Comparison of ENCODE assay signal across 1 cellular context in the genomic region with DNA sequence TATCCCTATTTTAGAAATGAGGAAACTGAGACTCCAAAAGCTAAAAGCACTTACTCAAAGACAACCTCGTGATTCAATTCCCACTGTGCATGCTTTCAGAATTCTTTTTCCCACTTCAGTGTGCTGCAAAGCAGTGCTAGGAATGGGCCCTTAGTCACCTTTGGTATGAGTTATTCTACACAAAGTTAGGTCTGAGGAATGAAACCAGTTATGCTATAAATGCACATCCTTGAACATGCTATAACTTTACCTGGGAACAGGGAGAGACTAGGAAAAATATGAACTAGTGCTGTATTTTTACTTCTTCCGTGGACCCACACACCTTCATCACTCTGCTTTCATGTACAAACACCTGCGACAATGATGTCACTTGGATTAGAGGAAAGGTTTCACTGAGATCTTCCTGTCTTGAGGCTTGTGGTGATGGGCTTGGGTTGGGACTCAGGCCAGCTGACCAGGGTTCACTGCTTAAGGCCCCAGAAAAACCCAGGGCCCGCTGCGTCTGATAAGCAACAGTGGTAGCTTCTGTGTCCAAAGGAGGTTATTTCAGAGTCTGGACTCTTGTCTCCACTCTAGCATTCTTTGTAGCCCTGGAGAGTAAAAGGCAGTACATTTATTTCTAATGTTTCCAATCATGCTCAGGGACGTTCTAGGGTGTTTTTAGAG.
TF ChIP-seq lines count a peak whose summit lies in the region.

No MANE protein-coding gene starts in this region.

TF ChIP-seq in H1, 55 proteins besides CTCF, POLR2A, EP300 and RAD21 (continued from another document):
- TF ChIP-seq, protein P1, sequence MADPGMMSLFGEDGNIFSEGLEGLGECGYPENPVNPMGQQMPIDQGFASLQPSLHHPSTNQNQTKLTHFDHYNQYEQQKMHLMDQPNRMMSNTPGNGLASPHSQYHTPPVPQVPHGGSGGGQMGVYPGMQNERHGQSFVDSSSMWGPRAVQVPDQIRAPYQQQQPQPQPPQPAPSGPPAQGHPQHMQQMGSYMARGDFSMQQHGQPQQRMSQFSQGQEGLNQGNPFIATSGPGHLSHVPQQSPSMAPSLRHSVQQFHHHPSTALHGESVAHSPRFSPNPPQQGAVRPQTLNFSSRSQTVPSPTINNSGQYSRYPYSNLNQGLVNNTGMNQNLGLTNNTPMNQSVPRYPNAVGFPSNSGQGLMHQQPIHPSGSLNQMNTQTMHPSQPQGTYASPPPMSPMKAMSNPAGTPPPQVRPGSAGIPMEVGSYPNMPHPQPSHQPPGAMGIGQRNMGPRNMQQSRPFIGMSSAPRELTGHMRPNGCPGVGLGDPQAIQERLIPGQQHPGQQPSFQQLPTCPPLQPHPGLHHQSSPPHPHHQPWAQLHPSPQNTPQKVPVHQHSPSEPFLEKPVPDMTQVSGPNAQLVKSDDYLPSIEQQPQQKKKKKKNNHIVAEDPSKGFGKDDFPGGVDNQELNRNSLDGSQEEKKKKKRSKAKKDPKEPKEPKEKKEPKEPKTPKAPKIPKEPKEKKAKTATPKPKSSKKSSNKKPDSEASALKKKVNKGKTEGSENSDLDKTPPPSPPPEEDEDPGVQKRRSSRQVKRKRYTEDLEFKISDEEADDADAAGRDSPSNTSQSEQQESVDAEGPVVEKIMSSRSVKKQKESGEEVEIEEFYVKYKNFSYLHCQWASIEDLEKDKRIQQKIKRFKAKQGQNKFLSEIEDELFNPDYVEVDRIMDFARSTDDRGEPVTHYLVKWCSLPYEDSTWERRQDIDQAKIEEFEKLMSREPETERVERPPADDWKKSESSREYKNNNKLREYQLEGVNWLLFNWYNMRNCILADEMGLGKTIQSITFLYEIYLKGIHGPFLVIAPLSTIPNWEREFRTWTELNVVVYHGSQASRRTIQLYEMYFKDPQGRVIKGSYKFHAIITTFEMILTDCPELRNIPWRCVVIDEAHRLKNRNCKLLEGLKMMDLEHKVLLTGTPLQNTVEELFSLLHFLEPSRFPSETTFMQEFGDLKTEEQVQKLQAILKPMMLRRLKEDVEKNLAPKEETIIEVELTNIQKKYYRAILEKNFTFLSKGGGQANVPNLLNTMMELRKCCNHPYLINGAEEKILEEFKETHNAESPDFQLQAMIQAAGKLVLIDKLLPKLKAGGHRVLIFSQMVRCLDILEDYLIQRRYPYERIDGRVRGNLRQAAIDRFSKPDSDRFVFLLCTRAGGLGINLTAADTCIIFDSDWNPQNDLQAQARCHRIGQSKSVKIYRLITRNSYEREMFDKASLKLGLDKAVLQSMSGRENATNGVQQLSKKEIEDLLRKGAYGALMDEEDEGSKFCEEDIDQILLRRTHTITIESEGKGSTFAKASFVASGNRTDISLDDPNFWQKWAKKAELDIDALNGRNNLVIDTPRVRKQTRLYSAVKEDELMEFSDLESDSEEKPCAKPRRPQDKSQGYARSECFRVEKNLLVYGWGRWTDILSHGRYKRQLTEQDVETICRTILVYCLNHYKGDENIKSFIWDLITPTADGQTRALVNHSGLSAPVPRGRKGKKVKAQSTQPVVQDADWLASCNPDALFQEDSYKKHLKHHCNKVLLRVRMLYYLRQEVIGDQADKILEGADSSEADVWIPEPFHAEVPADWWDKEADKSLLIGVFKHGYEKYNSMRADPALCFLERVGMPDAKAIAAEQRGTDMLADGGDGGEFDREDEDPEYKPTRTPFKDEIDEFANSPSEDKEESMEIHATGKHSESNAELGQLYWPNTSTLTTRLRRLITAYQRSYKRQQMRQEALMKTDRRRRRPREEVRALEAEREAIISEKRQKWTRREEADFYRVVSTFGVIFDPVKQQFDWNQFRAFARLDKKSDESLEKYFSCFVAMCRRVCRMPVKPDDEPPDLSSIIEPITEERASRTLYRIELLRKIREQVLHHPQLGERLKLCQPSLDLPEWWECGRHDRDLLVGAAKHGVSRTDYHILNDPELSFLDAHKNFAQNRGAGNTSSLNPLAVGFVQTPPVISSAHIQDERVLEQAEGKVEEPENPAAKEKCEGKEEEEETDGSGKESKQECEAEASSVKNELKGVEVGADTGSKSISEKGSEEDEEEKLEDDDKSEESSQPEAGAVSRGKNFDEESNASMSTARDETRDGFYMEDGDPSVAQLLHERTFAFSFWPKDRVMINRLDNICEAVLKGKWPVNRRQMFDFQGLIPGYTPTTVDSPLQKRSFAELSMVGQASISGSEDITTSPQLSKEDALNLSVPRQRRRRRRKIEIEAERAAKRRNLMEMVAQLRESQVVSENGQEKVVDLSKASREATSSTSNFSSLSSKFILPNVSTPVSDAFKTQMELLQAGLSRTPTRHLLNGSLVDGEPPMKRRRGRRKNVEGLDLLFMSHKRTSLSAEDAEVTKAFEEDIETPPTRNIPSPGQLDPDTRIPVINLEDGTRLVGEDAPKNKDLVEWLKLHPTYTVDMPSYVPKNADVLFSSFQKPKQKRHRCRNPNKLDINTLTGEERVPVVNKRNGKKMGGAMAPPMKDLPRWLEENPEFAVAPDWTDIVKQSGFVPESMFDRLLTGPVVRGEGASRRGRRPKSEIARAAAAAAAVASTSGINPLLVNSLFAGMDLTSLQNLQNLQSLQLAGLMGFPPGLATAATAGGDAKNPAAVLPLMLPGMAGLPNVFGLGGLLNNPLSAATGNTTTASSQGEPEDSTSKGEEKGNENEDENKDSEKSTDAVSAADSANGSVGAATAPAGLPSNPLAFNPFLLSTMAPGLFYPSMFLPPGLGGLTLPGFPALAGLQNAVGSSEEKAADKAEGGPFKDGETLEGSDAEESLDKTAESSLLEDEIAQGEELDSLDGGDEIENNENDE (IDR thresholded peaks at IDR 0.05; ENCODE audit: insufficient replicate concordance, low read length): no peak
- TF ChIP-seq BACH1 (IDR thresholded peaks at IDR 0.05; ENCODE audit: low read length) (no peak), RNF2 (IDR thresholded peaks at IDR 0.05; ENCODE audit: borderline replicate concordance, low read depth, low read length, missing control alignments, poor library complexity, severe bottlenecking) (no peak), KDM4A (IDR thresholded peaks at IDR 0.05; ENCODE audit: low read depth, low read length, severe bottlenecking) (no peak), JUN (IDR thresholded peaks at IDR 0.05; ENCODE audit: low read depth, low read length) (no peak), CBX5 (IDR thresholded peaks at IDR 0.05; ENCODE audit: low read depth, low read length) (no peak), HDAC6 (IDR thresholded peaks at IDR 0.05; ENCODE audit: low read depth, low read length) (no peak), ZNF274 (IDR thresholded peaks at IDR 0.05; ENCODE audit: borderline replicate concordance, extremely low read depth, low read length) (no peak), RFX5 (IDR thresholded peaks at IDR 0.05; ENCODE audit: borderline replicate concordance, low read depth, low read length) (no peak), CREB1 (IDR thresholded peaks at IDR 0.05) (no peak), SIX5 (IDR thresholded peaks at IDR 0.05; ENCODE audit: low read depth, low read length) (no peak), ASH2L (IDR thresholded peaks at IDR 0.05; ENCODE audit: low read length) (no peak), POU5F1 (IDR thresholded peaks at IDR 0.05; ENCODE audit: low read depth, low read length) (no peak), CTBP2 (IDR thresholded peaks at IDR 0.05; ENCODE audit: borderline replicate concordance, insufficient read depth, insufficient read length, low read length) (no peak), CBX8 (IDR thresholded peaks at IDR 0.05; ENCODE audit: borderline replicate concordance, low read depth, low read length) (no peak)
- TF ChIP-seq, protein P2, sequence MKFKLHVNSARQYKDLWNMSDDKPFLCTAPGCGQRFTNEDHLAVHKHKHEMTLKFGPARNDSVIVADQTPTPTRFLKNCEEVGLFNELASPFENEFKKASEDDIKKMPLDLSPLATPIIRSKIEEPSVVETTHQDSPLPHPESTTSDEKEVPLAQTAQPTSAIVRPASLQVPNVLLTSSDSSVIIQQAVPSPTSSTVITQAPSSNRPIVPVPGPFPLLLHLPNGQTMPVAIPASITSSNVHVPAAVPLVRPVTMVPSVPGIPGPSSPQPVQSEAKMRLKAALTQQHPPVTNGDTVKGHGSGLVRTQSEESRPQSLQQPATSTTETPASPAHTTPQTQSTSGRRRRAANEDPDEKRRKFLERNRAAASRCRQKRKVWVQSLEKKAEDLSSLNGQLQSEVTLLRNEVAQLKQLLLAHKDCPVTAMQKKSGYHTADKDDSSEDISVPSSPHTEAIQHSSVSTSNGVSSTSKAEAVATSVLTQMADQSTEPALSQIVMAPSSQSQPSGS (IDR thresholded peaks at IDR 0.05; ENCODE audit: low read length): no peak
- TF ChIP-seq, protein P3, sequence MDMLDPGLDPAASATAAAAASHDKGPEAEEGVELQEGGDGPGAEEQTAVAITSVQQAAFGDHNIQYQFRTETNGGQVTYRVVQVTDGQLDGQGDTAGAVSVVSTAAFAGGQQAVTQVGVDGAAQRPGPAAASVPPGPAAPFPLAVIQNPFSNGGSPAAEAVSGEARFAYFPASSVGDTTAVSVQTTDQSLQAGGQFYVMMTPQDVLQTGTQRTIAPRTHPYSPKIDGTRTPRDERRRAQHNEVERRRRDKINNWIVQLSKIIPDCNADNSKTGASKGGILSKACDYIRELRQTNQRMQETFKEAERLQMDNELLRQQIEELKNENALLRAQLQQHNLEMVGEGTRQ (IDR thresholded peaks at IDR 0.05; ENCODE audit: low read length): no peak
- TF ChIP-seq, protein P4, sequence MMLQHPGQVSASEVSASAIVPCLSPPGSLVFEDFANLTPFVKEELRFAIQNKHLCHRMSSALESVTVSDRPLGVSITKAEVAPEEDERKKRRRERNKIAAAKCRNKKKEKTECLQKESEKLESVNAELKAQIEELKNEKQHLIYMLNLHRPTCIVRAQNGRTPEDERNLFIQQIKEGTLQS (IDR thresholded peaks at IDR 0.05; ENCODE audit: insufficient read depth, low read depth, low read length): no peak
